ENCODE assay signal across 8 cellular contexts in the genomic region with DNA sequence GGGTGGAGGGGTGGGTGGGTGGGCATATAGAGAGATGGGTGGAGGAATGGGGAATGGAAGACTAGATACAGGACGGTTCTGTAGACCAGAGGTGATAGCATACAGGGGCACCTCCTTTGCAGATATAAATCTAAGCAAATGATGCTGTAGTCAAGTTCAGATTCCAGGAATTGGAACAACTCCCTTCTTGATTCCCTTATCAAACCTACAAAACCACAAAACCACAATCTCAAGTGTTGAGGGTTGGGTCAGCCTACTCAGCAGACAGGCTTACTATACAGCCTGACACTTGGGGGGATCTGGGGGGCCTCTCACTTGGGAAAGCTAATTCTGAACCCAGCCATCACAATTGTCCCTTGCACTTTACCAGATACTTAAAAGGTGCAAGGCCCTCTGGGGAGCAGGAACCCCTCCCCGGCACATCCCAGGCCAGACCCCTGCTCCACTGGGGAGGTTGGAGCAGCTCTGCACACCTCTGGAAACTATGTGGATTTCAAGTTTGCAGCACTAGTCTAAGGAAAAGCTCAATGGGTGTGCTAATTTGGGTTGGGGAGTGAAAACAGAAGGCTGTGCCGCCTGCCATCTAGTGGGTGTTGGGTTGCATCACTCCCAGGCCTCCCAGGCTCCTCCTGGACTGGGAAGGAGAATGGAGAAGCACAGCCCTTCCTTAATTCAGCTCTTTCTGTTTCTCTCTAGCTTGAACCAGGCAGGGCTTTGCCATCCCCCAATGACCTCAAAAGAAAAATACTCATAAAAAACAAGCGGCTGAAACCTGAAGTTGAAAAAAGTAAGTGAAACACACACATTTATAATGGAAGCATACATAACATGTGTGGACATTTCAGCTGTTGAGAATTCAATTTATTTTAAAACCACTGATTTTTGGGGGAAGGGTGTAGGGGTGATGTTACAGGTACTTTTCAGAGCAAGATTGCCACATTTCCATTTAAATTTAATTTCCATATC.
DNase-seq lines count a peak whose midpoint lies in the region; ATAC-seq and TF ChIP-seq lines count a peak whose summit lies in the region.

No MANE protein-coding gene starts in this region.

- no peaks in the 10 kb centered on the region for H3K9me3 ChIP-seq in A673 (ENCODE audit: low read depth, low read length, poor library complexity, severe bottlenecking)
- H3K9me3 ChIP-seq in PC-9 (ENCODE audit: insufficient read depth, low read depth): no peaks in the 10 kb centered on the region
- no peaks in the 10 kb centered on the region for H3K9me3 ChIP-seq in endodermal cell (ENCODE audit: control insufficient read depth, low read length)

- H3K79me2 ChIP-seq in PC-9 (ENCODE audit: low read depth): no peaks in the 10 kb centered on the region

- no peak overlapping the region for H3K27ac ChIP-seq in A673 (ENCODE audit: low read depth, low read length, poor library complexity, severe bottlenecking)
- no peak overlapping the region for H3K27ac ChIP-seq in PC-9
- no peak overlapping the region for H3K27ac ChIP-seq in endodermal cell (ENCODE audit: low read depth, low read length)

- no peaks in the 10 kb centered on the region for H4K20me1 ChIP-seq in PC-9 (ENCODE audit: insufficient read depth)

- H3K36me3 ChIP-seq in A673 (ENCODE audit: insufficient read depth, low read length, poor library complexity, severe bottlenecking) (no peaks in the 10 kb centered on the region), PC-9 (ENCODE audit: low read depth) (no peaks in the 10 kb centered on the region), endodermal cell (ENCODE audit: control insufficient read depth, insufficient read depth, low read length) (peaks cover 8% of the 10 kb centered on the region)

- DNase-seq in A673 (ENCODE audit: low spot score) (peak; percentile 81), PC-9 (peak in 1 of 2 experiments; percentile 54), endodermal cell (peak; percentile 90), medulla oblongata (ENCODE audit: extremely low spot score) (peak; percentile 71)

- WGBS in endodermal cell (ENCODE audit: insufficient coverage in 1 of 2, insufficient read length in 1 of 2), 2 experiments: 42 to 50% methylated on average over 2 to 3 of the region's 4 CpGs

- H2AFZ ChIP-seq in PC-9: no peak overlapping the region

- no peak overlapping the region for H3K27ac Mint-ChIP-seq in endodermal cell

- POLR2A ChIA-PET in A673 (lab: Charles Lee; ENCODE audit: low non-redundant PET): no interaction called here
- POLR2A ChIA-PET in PC-9 (lab: Charles Lee; ENCODE audit: unreplicated experiment): no interaction called here

- no peak overlapping the region for H3K9ac ChIP-seq in endodermal cell (ENCODE audit: extremely low read depth, low read length, poor library complexity, severe bottlenecking)

- ATAC-seq in HG03159 (IDR thresholded peaks at IDR 0.05; ENCODE audit: unreplicated experiment) (no peak), GM21619 (IDR thresholded peaks at IDR 0.05; ENCODE audit: unreplicated experiment) (no peak)

- H3K4me2 ChIP-seq in PC-9: no peak overlapping the region

- intact Hi-C loops in A673 (cut with micrococcal nuclease; ENCODE audit: unreplicated experiment): loop anchor here (1.0 to 2.0 kb wide), 3 partner anchors 539 to 642 kb away; no protein-coding TSS in a partner anchor
- intact Hi-C loops in PC-9 (cut with micrococcal nuclease; ENCODE audit: unreplicated experiment): loop anchor here (1.0 kb wide), 4 partner anchors 539 to 642 kb away; no protein-coding TSS in a partner anchor

- TF ChIP-seq CTCF in A673 (conservative IDR thresholded peaks at IDR 0.05; ENCODE audit: low read depth, low read length) (peak; percentile 79), GM12874 (IDR thresholded peaks at IDR 0.05; ENCODE audit: insufficient read depth, low read depth, low read length) (peak; percentile 66), PC-9 (conservative IDR thresholded peaks at IDR 0.05) (peak; percentile 70), endodermal cell (conservative IDR thresholded peaks at IDR 0.05) (peak; percentile 90)

- TF ChIP-seq RAD21 in Ishikawa (IDR thresholded peaks at IDR 0.05; ENCODE audit: low read depth): peak; percentile 76

- no peaks in the 10 kb centered on the region for H3K27me3 Mint-ChIP-seq in endodermal cell (ENCODE audit: insufficient read depth)

- BruUV-seq in A673 (replicated peaks; lab: Mats Ljungman, UMichigan): no TSS peak
- BruUV-seq in PC-9 (replicated peaks; lab: Mats Ljungman, UMichigan): no TSS peak

- no peaks in the 10 kb centered on the region for H3K27me3 ChIP-seq in A673 (replicated peaks; ENCODE audit: insufficient read depth, low read depth, low read length, poor library complexity)
- H3K27me3 ChIP-seq in PC-9 (ENCODE audit: insufficient read depth, low read depth): no peaks in the 10 kb centered on the region
- no peaks in the 10 kb centered on the region for H3K27me3 ChIP-seq in endodermal cell (ENCODE audit: control insufficient read depth, insufficient read depth, low read length, poor library complexity, severe bottlenecking)

- no peaks in the 10 kb centered on the region for H3F3A ChIP-seq in PC-9 (ENCODE audit: insufficient read depth, low read depth)

- H3K36me3 Mint-ChIP-seq in endodermal cell (ENCODE audit: low read depth): no peaks in the 10 kb centered on the region

- H3K4me1 ChIP-seq in A673 (ENCODE audit: insufficient read depth, low read length, poor library complexity, severe bottlenecking) (no peaks in the 10 kb centered on the region), PC-9 (replicated peaks; ENCODE audit: insufficient read depth) (no peaks in the 10 kb centered on the region), endodermal cell (ENCODE audit: control insufficient read depth, insufficient read depth, low read length) (no peaks in the 10 kb centered on the region)

- H3K4me3 ChIP-seq in A673 (ENCODE audit: low read depth, low read length, poor library complexity, severe bottlenecking) (no peak overlapping the region), PC-9 (no peak overlapping the region), endodermal cell (ENCODE audit: low read length) (no peak overlapping the region)

- no peak for TF ChIP-seq EP300 in Ishikawa (IDR thresholded peaks at IDR 0.05; ENCODE audit: borderline replicate concordance)

- CTCF ChIA-PET in A673 (lab: Charles Lee): interaction anchor here (0.5 to 1.2 kb wide), 10 partner anchors 15 to 641 kb away, joined by 3 to 15 read pairs (median 4); no protein-coding TSS in a partner anchor
- CTCF ChIA-PET in PC-9 (lab: Charles Lee): interaction anchor here (0.5 to 1.2 kb wide), 5 partner anchors 15 to 633 kb away, joined by 3 to 9 read pairs (median 7); no protein-coding TSS in a partner anchor

- no peaks in the 10 kb centered on the region for H3K9me3 Mint-ChIP-seq in endodermal cell

- no peak overlapping the region for H3K4me3 Mint-ChIP-seq in endodermal cell

- no peaks in the 10 kb centered on the region for H3K4me1 Mint-ChIP-seq in endodermal cell

- no peaks in the 10 kb centered on the region for H3K9me2 ChIP-seq in PC-9 (ENCODE audit: insufficient read depth)

TF ChIP-seq in Ishikawa, 13 proteins besides CTCF, POLR2A, EP300 and RAD21:
- TF ChIP-seq YY1 (IDR thresholded peaks at IDR 0.05; ENCODE audit: low read depth) (no peak), CEBPB (IDR thresholded peaks at IDR 0.05) (peak; percentile 38; the same call in 1 of the 2 replicates)
- TF ChIP-seq, protein P1, sequence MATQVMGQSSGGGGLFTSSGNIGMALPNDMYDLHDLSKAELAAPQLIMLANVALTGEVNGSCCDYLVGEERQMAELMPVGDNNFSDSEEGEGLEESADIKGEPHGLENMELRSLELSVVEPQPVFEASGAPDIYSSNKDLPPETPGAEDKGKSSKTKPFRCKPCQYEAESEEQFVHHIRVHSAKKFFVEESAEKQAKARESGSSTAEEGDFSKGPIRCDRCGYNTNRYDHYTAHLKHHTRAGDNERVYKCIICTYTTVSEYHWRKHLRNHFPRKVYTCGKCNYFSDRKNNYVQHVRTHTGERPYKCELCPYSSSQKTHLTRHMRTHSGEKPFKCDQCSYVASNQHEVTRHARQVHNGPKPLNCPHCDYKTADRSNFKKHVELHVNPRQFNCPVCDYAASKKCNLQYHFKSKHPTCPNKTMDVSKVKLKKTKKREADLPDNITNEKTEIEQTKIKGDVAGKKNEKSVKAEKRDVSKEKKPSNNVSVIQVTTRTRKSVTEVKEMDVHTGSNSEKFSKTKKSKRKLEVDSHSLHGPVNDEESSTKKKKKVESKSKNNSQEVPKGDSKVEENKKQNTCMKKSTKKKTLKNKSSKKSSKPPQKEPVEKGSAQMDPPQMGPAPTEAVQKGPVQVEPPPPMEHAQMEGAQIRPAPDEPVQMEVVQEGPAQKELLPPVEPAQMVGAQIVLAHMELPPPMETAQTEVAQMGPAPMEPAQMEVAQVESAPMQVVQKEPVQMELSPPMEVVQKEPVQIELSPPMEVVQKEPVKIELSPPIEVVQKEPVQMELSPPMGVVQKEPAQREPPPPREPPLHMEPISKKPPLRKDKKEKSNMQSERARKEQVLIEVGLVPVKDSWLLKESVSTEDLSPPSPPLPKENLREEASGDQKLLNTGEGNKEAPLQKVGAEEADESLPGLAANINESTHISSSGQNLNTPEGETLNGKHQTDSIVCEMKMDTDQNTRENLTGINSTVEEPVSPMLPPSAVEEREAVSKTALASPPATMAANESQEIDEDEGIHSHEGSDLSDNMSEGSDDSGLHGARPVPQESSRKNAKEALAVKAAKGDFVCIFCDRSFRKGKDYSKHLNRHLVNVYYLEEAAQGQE (IDR thresholded peaks at IDR 0.05; ENCODE audit: low read depth): no peak
TF ChIP-seq in Ishikawa: peak in this region for 1.
